ENCODE assay signal across 1 cellular context in the genomic region with DNA sequence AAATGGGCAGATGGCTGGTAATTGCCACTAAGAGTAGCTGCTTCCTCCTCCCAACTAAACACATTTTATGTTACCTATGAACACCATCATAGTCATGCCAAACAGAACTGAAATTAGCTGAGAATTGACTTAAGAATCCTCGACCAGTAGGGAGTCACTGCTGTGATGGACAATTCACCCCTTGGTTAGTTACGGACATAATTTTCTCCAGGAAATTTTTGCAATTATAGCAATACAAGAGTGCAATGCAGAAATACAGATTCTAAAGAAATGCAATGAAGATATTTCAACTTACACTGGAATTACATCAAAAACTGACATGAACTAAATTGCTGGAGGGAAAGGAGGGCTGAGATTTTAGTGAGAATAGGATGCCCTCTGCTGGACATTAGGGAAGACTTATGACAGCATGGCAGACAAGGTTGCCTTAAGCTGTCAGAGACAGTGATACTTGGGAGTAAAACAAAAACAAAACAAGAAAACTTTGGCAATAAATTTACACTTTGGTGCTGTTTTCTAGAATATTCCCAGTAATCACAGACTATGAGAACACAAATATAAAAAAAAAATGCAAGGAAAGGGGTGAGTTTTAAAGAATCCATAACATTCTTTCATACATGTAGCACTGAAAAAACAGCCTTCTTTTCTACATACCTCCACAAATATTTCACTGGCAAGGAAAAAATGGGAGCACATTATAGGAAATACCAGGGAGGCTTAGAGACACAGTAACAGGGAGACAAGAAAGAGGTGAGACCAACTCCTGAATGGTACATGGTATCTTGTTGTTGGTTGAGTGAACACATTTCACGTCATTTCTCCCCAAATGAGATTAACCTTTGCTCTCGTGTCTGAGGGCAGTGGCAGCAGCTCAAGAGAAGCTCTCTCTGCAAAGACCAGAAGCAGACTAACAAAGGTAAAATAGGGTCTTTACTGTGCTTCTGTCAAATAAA.
TF ChIP-seq lines count a peak whose summit lies in the region.

No MANE protein-coding gene starts in this region.

TF ChIP-seq in GM23338, 12 proteins besides CTCF, POLR2A, EP300 and RAD21 (continued from another document):
- TF ChIP-seq, protein P1, sequence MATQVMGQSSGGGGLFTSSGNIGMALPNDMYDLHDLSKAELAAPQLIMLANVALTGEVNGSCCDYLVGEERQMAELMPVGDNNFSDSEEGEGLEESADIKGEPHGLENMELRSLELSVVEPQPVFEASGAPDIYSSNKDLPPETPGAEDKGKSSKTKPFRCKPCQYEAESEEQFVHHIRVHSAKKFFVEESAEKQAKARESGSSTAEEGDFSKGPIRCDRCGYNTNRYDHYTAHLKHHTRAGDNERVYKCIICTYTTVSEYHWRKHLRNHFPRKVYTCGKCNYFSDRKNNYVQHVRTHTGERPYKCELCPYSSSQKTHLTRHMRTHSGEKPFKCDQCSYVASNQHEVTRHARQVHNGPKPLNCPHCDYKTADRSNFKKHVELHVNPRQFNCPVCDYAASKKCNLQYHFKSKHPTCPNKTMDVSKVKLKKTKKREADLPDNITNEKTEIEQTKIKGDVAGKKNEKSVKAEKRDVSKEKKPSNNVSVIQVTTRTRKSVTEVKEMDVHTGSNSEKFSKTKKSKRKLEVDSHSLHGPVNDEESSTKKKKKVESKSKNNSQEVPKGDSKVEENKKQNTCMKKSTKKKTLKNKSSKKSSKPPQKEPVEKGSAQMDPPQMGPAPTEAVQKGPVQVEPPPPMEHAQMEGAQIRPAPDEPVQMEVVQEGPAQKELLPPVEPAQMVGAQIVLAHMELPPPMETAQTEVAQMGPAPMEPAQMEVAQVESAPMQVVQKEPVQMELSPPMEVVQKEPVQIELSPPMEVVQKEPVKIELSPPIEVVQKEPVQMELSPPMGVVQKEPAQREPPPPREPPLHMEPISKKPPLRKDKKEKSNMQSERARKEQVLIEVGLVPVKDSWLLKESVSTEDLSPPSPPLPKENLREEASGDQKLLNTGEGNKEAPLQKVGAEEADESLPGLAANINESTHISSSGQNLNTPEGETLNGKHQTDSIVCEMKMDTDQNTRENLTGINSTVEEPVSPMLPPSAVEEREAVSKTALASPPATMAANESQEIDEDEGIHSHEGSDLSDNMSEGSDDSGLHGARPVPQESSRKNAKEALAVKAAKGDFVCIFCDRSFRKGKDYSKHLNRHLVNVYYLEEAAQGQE (IDR thresholded peaks at IDR 0.05; ENCODE audit: unreplicated experiment), result no peak
- TF ChIP-seq NANOG (IDR thresholded peaks at IDR 0.05; ENCODE audit: borderline replicate concordance), result no peak
- TF ChIP-seq CREB1 (CRISPR knock-in tag; IDR thresholded peaks at IDR 0.05; ENCODE audit: low read depth), result no peak
- TF ChIP-seq STAT1 (IDR thresholded peaks at IDR 0.05; ENCODE audit: unreplicated experiment), result no peak
- TF ChIP-seq ZNF114 (CRISPR knock-in tag; IDR thresholded peaks at IDR 0.05), result no peak
